1 cellular context compared by ENCODE assay signal in genomic region chr13:46675016-46675415, GRCh38.
A peak's percentile ranks its signal among the peaks of the same experiment; 100 is the strongest.
TF ChIP-seq lines count a peak whose summit lies in the region.

No MANE protein-coding gene starts in this region.

TF ChIP-seq in HEK293, 187 proteins besides CTCF, POLR2A, EP300 and RAD21 (continued from another document and continues in another):
- TF ChIP-seq INSM2 (tag by site-specific recombination; IDR thresholded peaks at IDR 0.05), result peak; percentile 90
- peak; percentile 52; the same call in 1 of the 2 replicates for TF ChIP-seq YY1 (tag by site-specific recombination; IDR thresholded peaks at IDR 0.05)
- TF ChIP-seq SP7 (tag by site-specific recombination; IDR thresholded peaks at IDR 0.05), result peak; percentile 91
- TF ChIP-seq, protein P1, sequence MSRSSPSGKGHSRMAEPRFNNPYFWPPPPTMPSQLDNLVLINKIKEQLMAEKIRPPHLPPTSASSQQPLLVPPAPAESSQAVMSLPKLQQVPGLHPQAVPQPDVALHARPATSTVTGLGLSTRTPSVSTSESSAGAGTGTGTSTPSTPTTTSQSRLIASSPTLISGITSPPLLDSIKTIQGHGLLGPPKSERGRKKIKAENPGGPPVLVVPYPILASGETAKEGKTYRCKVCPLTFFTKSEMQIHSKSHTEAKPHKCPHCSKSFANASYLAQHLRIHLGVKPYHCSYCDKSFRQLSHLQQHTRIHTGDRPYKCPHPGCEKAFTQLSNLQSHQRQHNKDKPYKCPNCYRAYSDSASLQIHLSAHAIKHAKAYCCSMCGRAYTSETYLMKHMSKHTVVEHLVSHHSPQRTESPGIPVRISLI (tag by site-specific recombination; IDR thresholded peaks at IDR 0.05), result peak; percentile 82; the same call in 1 of the 2 replicates
- no peak for TF ChIP-seq KLF9 (tag by site-specific recombination; IDR thresholded peaks at IDR 0.05; ENCODE audit: low read depth)
- TF ChIP-seq ZNF596 (tag by site-specific recombination; IDR thresholded peaks at IDR 0.05), result peak; percentile 12; the same call in 1 of the 2 replicates
- peak; percentile 99 for TF ChIP-seq FEZF1 (tag by site-specific recombination; IDR thresholded peaks at IDR 0.05)
- no peak for TF ChIP-seq AEBP2 (tag by site-specific recombination; IDR thresholded peaks at IDR 0.05; ENCODE audit: borderline replicate concordance)
- TF ChIP-seq RBAK (tag by site-specific recombination; IDR thresholded peaks at IDR 0.05), result no peak
- no peak for TF ChIP-seq ELK4 (IDR thresholded peaks at IDR 0.05; ENCODE audit: borderline replicate concordance, low read depth, low read length)
- TF ChIP-seq, protein P2, sequence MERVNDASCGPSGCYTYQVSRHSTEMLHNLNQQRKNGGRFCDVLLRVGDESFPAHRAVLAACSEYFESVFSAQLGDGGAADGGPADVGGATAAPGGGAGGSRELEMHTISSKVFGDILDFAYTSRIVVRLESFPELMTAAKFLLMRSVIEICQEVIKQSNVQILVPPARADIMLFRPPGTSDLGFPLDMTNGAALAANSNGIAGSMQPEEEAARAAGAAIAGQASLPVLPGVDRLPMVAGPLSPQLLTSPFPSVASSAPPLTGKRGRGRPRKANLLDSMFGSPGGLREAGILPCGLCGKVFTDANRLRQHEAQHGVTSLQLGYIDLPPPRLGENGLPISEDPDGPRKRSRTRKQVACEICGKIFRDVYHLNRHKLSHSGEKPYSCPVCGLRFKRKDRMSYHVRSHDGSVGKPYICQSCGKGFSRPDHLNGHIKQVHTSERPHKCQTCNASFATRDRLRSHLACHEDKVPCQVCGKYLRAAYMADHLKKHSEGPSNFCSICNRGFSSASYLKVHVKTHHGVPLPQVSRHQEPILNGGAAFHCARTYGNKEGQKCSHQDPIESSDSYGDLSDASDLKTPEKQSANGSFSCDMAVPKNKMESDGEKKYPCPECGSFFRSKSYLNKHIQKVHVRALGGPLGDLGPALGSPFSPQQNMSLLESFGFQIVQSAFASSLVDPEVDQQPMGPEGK (tag by site-specific recombination; IDR thresholded peaks at IDR 0.05), result no peak
- TF ChIP-seq ZNF701 (tag by site-specific recombination; IDR thresholded peaks at IDR 0.05), result no peak
- TF ChIP-seq ZFP37 (tag by site-specific recombination; IDR thresholded peaks at IDR 0.05), result no peak
- TF ChIP-seq REPIN1 (tag by site-specific recombination; IDR thresholded peaks at IDR 0.05; ENCODE audit: low read depth), result no peak
- no peak for TF ChIP-seq ZNF645 (tag by site-specific recombination; IDR thresholded peaks at IDR 0.05)
- TF ChIP-seq, protein P3, sequence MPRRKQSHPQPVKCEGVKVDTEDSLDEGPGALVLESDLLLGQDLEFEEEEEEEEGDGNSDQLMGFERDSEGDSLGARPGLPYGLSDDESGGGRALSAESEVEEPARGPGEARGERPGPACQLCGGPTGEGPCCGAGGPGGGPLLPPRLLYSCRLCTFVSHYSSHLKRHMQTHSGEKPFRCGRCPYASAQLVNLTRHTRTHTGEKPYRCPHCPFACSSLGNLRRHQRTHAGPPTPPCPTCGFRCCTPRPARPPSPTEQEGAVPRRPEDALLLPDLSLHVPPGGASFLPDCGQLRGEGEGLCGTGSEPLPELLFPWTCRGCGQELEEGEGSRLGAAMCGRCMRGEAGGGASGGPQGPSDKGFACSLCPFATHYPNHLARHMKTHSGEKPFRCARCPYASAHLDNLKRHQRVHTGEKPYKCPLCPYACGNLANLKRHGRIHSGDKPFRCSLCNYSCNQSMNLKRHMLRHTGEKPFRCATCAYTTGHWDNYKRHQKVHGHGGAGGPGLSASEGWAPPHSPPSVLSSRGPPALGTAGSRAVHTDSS (tag by site-specific recombination; IDR thresholded peaks at IDR 0.05), result no peak
- TF ChIP-seq BCL11A (tag by site-specific recombination; IDR thresholded peaks at IDR 0.05; ENCODE audit: low read depth), result peak; percentile 91
- TF ChIP-seq GFI1B (tag by site-specific recombination; IDR thresholded peaks at IDR 0.05), result peak; percentile 88
- TF ChIP-seq ZNF214 (tag by site-specific recombination; IDR thresholded peaks at IDR 0.05; ENCODE audit: borderline replicate concordance), result no peak
- no peak for TF ChIP-seq ZNF585B (tag by site-specific recombination; IDR thresholded peaks at IDR 0.05)
- TF ChIP-seq ZNF146 (tag by site-specific recombination; IDR thresholded peaks at IDR 0.05), result peak; percentile 42; the same call in 1 of the 2 replicates
- TF ChIP-seq ZNF571 (tag by site-specific recombination; IDR thresholded peaks at IDR 0.05), result no peak
- peak; percentile 92 for TF ChIP-seq ZNF629 (tag by site-specific recombination; IDR thresholded peaks at IDR 0.05)
- no peak for TF ChIP-seq ZNF302 (tag by site-specific recombination; IDR thresholded peaks at IDR 0.05; ENCODE audit: low read depth)
- TF ChIP-seq ZBTB21 (tag by site-specific recombination; IDR thresholded peaks at IDR 0.05), result no peak
- no peak for TF ChIP-seq GLIS2 (tag by site-specific recombination; IDR thresholded peaks at IDR 0.05)
- peak; percentile 67; the same call in 1 of the 2 replicates for TF ChIP-seq ZNF10 (tag by site-specific recombination; IDR thresholded peaks at IDR 0.05)
- TF ChIP-seq, protein P4, sequence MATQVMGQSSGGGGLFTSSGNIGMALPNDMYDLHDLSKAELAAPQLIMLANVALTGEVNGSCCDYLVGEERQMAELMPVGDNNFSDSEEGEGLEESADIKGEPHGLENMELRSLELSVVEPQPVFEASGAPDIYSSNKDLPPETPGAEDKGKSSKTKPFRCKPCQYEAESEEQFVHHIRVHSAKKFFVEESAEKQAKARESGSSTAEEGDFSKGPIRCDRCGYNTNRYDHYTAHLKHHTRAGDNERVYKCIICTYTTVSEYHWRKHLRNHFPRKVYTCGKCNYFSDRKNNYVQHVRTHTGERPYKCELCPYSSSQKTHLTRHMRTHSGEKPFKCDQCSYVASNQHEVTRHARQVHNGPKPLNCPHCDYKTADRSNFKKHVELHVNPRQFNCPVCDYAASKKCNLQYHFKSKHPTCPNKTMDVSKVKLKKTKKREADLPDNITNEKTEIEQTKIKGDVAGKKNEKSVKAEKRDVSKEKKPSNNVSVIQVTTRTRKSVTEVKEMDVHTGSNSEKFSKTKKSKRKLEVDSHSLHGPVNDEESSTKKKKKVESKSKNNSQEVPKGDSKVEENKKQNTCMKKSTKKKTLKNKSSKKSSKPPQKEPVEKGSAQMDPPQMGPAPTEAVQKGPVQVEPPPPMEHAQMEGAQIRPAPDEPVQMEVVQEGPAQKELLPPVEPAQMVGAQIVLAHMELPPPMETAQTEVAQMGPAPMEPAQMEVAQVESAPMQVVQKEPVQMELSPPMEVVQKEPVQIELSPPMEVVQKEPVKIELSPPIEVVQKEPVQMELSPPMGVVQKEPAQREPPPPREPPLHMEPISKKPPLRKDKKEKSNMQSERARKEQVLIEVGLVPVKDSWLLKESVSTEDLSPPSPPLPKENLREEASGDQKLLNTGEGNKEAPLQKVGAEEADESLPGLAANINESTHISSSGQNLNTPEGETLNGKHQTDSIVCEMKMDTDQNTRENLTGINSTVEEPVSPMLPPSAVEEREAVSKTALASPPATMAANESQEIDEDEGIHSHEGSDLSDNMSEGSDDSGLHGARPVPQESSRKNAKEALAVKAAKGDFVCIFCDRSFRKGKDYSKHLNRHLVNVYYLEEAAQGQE (tag by site-specific recombination; IDR thresholded peaks at IDR 0.05), result no peak
- TF ChIP-seq MZF1 (tag by site-specific recombination; IDR thresholded peaks at IDR 0.05; ENCODE audit: borderline replicate concordance), result no peak
- TF ChIP-seq ZNF416 (tag by site-specific recombination; IDR thresholded peaks at IDR 0.05), result no peak
- TF ChIP-seq, protein P5, sequence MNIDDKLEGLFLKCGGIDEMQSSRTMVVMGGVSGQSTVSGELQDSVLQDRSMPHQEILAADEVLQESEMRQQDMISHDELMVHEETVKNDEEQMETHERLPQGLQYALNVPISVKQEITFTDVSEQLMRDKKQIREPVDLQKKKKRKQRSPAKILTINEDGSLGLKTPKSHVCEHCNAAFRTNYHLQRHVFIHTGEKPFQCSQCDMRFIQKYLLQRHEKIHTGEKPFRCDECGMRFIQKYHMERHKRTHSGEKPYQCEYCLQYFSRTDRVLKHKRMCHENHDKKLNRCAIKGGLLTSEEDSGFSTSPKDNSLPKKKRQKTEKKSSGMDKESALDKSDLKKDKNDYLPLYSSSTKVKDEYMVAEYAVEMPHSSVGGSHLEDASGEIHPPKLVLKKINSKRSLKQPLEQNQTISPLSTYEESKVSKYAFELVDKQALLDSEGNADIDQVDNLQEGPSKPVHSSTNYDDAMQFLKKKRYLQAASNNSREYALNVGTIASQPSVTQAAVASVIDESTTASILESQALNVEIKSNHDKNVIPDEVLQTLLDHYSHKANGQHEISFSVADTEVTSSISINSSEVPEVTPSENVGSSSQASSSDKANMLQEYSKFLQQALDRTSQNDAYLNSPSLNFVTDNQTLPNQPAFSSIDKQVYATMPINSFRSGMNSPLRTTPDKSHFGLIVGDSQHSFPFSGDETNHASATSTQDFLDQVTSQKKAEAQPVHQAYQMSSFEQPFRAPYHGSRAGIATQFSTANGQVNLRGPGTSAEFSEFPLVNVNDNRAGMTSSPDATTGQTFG (tag by site-specific recombination; IDR thresholded peaks at IDR 0.05; ENCODE audit: borderline replicate concordance), result no peak
- TF ChIP-seq ZBTB1 (tag by site-specific recombination; IDR thresholded peaks at IDR 0.05), result 0 out of 2 replicates have a peak, but pooled peaks have one; percentile 61
- TF ChIP-seq HIC1 (tag by site-specific recombination; IDR thresholded peaks at IDR 0.05), result no peak
- TF ChIP-seq ATF2 (tag by site-specific recombination; IDR thresholded peaks at IDR 0.05; ENCODE audit: low read depth), result peak; percentile 80
